In genomic region chr2:15262792-15263191, GRCh38 we compare ENCODE assay signal across 37 cellular contexts.
"Had no signal": no experiment of that assay in that cellular context is flagged by ENCODE, and none has a peak within 500 bp of the region (broad histone marks: within the 10 kb centered on the region; RNA-seq: fewer than 3 reads in every experiment).

No MANE protein-coding gene starts in this region.

- H3K4me3 ChIP-seq: adrenal gland, ascending aorta, body of pancreas, breast epithelium, cardiac muscle cell had no signal

- H3K9me3 Mint-ChIP-seq: activated naive CD4-positive, alpha-beta T cell treated with anti-CD3 and anti-CD28 coated beads, Interleukin-2, amount 50 U/mL, for 24 hours; activated T-helper 17 cell treated with anti-CD3 and anti-CD28 coated beads, Interleukin-2, amount 50 U/mL, for 72 hours had no signal

- H3K36me3 ChIP-seq: adrenal gland, brain microvascular endothelial cell, breast epithelium, cardiac muscle cell had no signal

- H3K9me3 ChIP-seq: adrenal gland, body of pancreas had no signal

- H3K27me3 ChIP-seq: adrenal gland, ascending aorta, body of pancreas, brain microvascular endothelial cell, breast epithelium, cardiac muscle cell had no signal

- H3K27me3 Mint-ChIP-seq: activated naive CD4-positive, alpha-beta T cell treated with anti-CD3 and anti-CD28 coated beads, Interleukin-2, amount 10 ng/mL, durations not matched to agents 7 days and 5 days; activated naive CD4-positive, alpha-beta T cell treated with anti-CD3 and anti-CD28 coated beads, Interleukin-2, amount 50 U/mL, for 24 hours; activated naive CD8-positive, alpha-beta T cell; activated naive CD8-positive, alpha-beta T cell treated with anti-CD3 and anti-CD28 coated beads for 36 hours; activated naive CD8-positive, alpha-beta T cell treated with anti-CD3 and anti-CD28 coated beads, Interleukin-2, amount 10 ng/mL, durations not matched to agents 7 days and 5 days; activated naive CD8-positive, alpha-beta T cell treated with anti-CD3 and anti-CD28 coated beads, Interleukin-2, amount 50 U/mL, for 24 hours; activated T-cell treated with anti-CD3 and anti-CD28 coated beads, Interleukin-2, amount 50 U/mL, for 24 hours; activated T-helper 17 cell treated with anti-CD3 and anti-CD28 coated beads, Interleukin-2, amount 50 U/mL, for 72 hours; brain; central memory CD8-positive, alpha-beta T cell had no signal

- H3K27ac ChIP-seq: adrenal gland, ascending aorta, body of pancreas, brain microvascular endothelial cell, breast epithelium, cardiac muscle cell had no signal

- H3K4me3 Mint-ChIP-seq: activated naive CD4-positive, alpha-beta T cell treated with anti-CD3 and anti-CD28 coated beads for 36 hours; activated naive CD4-positive, alpha-beta T cell treated with anti-CD3 and anti-CD28 coated beads, Interleukin-2, amount 10 ng/mL, durations not matched to agents 7 days and 5 days; activated naive CD4-positive, alpha-beta T cell treated with anti-CD3 and anti-CD28 coated beads, Interleukin-2, amount 50 U/mL, for 24 hours; activated naive CD8-positive, alpha-beta T cell; activated naive CD8-positive, alpha-beta T cell treated with anti-CD3 and anti-CD28 coated beads for 36 hours; activated naive CD8-positive, alpha-beta T cell treated with anti-CD3 and anti-CD28 coated beads, Interleukin-2, amount 10 ng/mL, durations not matched to agents 7 days and 5 days; activated naive CD8-positive, alpha-beta T cell treated with anti-CD3 and anti-CD28 coated beads, Interleukin-2, amount 50 U/mL, for 24 hours; activated T-cell treated with anti-CD3 and anti-CD28 coated beads, Interleukin-2, amount 50 U/mL, for 24 hours; activated T-cell treated with anti-CD3 and anti-CD28 coated beads, Interleukin-2, amount 50 U/mL, for 4 hours; activated T-cell treated with anti-CD3 and anti-CD28 coated beads, Interleukin-2, amount 50 U/mL, for 72 hours; activated T-helper 1 cell treated with anti-CD3 and anti-CD28 coated beads, Interleukin-12 subunit alpha, Interleukin-12 subunit beta, Interleukin-2, Interleukin-4 antibody, amounts not matched to agents 30 ng/mL and 10 ng/mL and 1 ng/mL, durations not matched to agents 14 hours and 24 hours and 36 hours; activated T-helper 17 cell treated with anti-CD3 and anti-CD28 coated beads, Interleukin-2, amount 50 U/mL, for 72 hours; brain; central memory CD8-positive, alpha-beta T cell had no signal

- H3K4me1 ChIP-seq: adrenal gland, ascending aorta, breast epithelium had no signal

- H3K4me1 Mint-ChIP-seq: activated naive CD4-positive, alpha-beta T cell treated with anti-CD3 and anti-CD28 coated beads, Interleukin-2, amount 10 ng/mL, durations not matched to agents 7 days and 5 days; activated naive CD4-positive, alpha-beta T cell treated with anti-CD3 and anti-CD28 coated beads, Interleukin-2, amount 50 U/mL, for 24 hours; activated T-helper 17 cell treated with anti-CD3 and anti-CD28 coated beads, Interleukin-2, amount 50 U/mL, for 72 hours; brain had no signal

- DNase-seq: activated effector memory CD4-positive, alpha-beta T cell treated with anti-CD3 and anti-CD28 coated beads, Interleukin-2, amount 50 U/mL, for 16 hours; activated effector memory CD4-positive, alpha-beta T cell treated with Interleukin-2 at 50 U/mL for 16 hours; activated gamma-delta T cell; activated gamma-delta T cell treated with Interleukin-2 at 50 U/mL for 16 hours; activated naive CD4-positive, alpha-beta T cell; activated naive CD4-positive, alpha-beta T cell treated with anti-CD3 and anti-CD28 coated beads for 36 hours; activated naive CD4-positive, alpha-beta T cell treated with anti-CD3 and anti-CD28 coated beads, Interleukin-2, amount 10 ng/mL, durations not matched to agents 7 days and 5 days; activated naive CD4-positive, alpha-beta T cell treated with anti-CD3 and anti-CD28 coated beads, Interleukin-2, amount 50 U/mL, for 16 hours; activated naive CD4-positive, alpha-beta T cell treated with Interleukin-2 at 50 U/mL for 16 hours; activated naive CD8-positive, alpha-beta T cell treated with anti-CD3 and anti-CD28 coated beads for 36 hours; activated naive CD8-positive, alpha-beta T cell treated with anti-CD3 and anti-CD28 coated beads, Interleukin-2, amount 10 ng/mL, durations not matched to agents 7 days and 5 days; activated naive CD8-positive, alpha-beta T cell treated with anti-CD3 and anti-CD28 coated beads, Interleukin-2, amount 50 U/mL, for 24 hours; activated T-cell treated with anti-CD3 and anti-CD28 coated beads, Interleukin-2, amount 50 U/mL, for 1 hour; activated T-cell treated with anti-CD3 and anti-CD28 coated beads, Interleukin-2, amount 50 U/mL, for 24 hours; activated T-cell treated with anti-CD3 and anti-CD28 coated beads, Interleukin-2, amount 50 U/mL, for 4 hours; activated T-cell treated with anti-CD3 and anti-CD28 coated beads, Interleukin-2, amount 50 U/mL, for 48 hours; activated T-cell treated with anti-CD3 and anti-CD28 coated beads, Interleukin-2, amount 50 U/mL, for 72 hours; adrenal gland; amniotic stem cell; amygdala; anterior cingulate cortex; aorta; body of pancreas; brain microvascular endothelial cell; central memory CD4-positive, alpha-beta T cell; cerebellar nuclear complex had no signal

- H3K27ac Mint-ChIP-seq: activated naive CD4-positive, alpha-beta T cell treated with anti-CD3 and anti-CD28 coated beads for 36 hours; activated naive CD4-positive, alpha-beta T cell treated with anti-CD3 and anti-CD28 coated beads, Interleukin-2, amount 10 ng/mL, durations not matched to agents 7 days and 5 days; activated naive CD4-positive, alpha-beta T cell treated with anti-CD3 and anti-CD28 coated beads, Interleukin-2, amount 50 U/mL, for 24 hours; activated naive CD4-positive, alpha-beta T cell treated with anti-CD3 and anti-CD28 coated beads, Interleukin-2, amount 50 U/mL, for 72 hours; activated naive CD8-positive, alpha-beta T cell; activated naive CD8-positive, alpha-beta T cell treated with anti-CD3 and anti-CD28 coated beads for 36 hours; activated naive CD8-positive, alpha-beta T cell treated with anti-CD3 and anti-CD28 coated beads, Interleukin-2, amount 10 ng/mL, durations not matched to agents 7 days and 5 days; activated naive CD8-positive, alpha-beta T cell treated with anti-CD3 and anti-CD28 coated beads, Interleukin-2, amount 50 U/mL, for 24 hours; activated T-cell treated with anti-CD3 and anti-CD28 coated beads, Interleukin-2, amount 50 U/mL, for 24 hours; activated T-cell treated with anti-CD3 and anti-CD28 coated beads, Interleukin-2, amount 50 U/mL, for 72 hours; activated T-helper 1 cell treated with anti-CD3 and anti-CD28 coated beads, Interleukin-12 subunit alpha, Interleukin-12 subunit beta, Interleukin-2, Interleukin-4 antibody, amounts not matched to agents 30 ng/mL and 10 ng/mL and 1 ng/mL, durations not matched to agents 14 hours and 24 hours and 36 hours; activated T-helper 17 cell treated with anti-CD3 and anti-CD28 coated beads, Interleukin-2, amount 50 U/mL, for 72 hours; activated T-helper 2 cell treated with anti-CD3 and anti-CD28 coated beads, Interferon-gamma antibody, Interleukin-2, Interleukin-4, amounts not matched to agents 10 μg/mL and 5 μg/mL and 100 μg/mL, durations not matched to agents 14 hours and 24 hours and 36 hours had no signal

- ATAC-seq: activated naive CD4-positive, alpha-beta T cell treated with anti-CD3 and anti-CD28 coated beads, Interleukin-2, amount 50 U/mL, for 72 hours; activated naive CD8-positive, alpha-beta T cell treated with anti-CD3 and anti-CD28 coated beads, Interleukin-2, amount 50 U/mL, for 24 hours; activated T-cell treated with anti-CD3 and anti-CD28 coated beads, Interleukin-2, amount 50 U/mL, for 4 hours; activated T-cell treated with anti-CD3 and anti-CD28 coated beads, Interleukin-2, amount 50 U/mL, for 72 hours; activated T-helper 17 cell treated with anti-CD3 and anti-CD28 coated beads, Interleukin-2, amount 50 U/mL, for 72 hours; body of pancreas had no signal
